Comparison of ENCODE assay signal across 8 cellular contexts in genomic region chr7:23546897-23547572, GRCh38. TPM values are rescaled to one million over a fixed set of nuclear protein-coding genes. Genes with fewer than 3 reads are reported as not detected.
A peak's percentile ranks its signal among the peaks of the same experiment; 100 is the strongest.
DNase-seq lines count a peak whose midpoint lies in the region; ATAC-seq and TF ChIP-seq lines count a peak whose summit lies in the region.

No MANE protein-coding gene starts in this region.

- ATAC-seq in mucosa of descending colon: peak; percentile 97

- H3K4me1 ChIP-seq in endocrine pancreas (ENCODE audit: control insufficient read depth, insufficient read depth, low read length) (no peaks in the 10 kb centered on the region), mucosa of descending colon (ENCODE audit: low read depth) (no peaks in the 10 kb centered on the region)

- no peak overlapping the region for H3K9ac ChIP-seq in endocrine pancreas (ENCODE audit: control insufficient read depth, insufficient read depth, low read length)

- H3K27me3 ChIP-seq in endocrine pancreas (ENCODE audit: control insufficient read depth, insufficient read depth, low read length): no peaks in the 10 kb centered on the region

- H3K9me3 ChIP-seq in endocrine pancreas (ENCODE audit: control insufficient read depth, low read length): no peaks in the 10 kb centered on the region
- H3K9me3 ChIP-seq in mucosa of descending colon: no peaks in the 10 kb centered on the region

- peak; percentile 69 for DNase-seq in CMK (ENCODE audit: low read depth)
- DNase-seq in GM20000 (ENCODE audit: low spot score): peak; percentile 80
- DNase-seq in HT-29 (ENCODE audit: low spot score): peak; percentile 98
- peak; percentile 89 for DNase-seq in NOMO-1 treated with DMSO at 0.1 percent for 48 hours (lab: John Stamatoyannopoulos, UW; ENCODE audit: unreplicated experiment)
- peak; percentile 84 for DNase-seq in activated CD8-positive, alpha-beta memory T cell treated with anti-CD3 and anti-CD28 coated beads for 24 hours
- DNase-seq in mucosa of descending colon: peak in 2 of 3 donors; percentile 73 to 86
- peak; percentile 52 to 53 for DNase-seq in stimulated activated CD8-positive, alpha-beta memory T cell treated with anti-CD3 and anti-CD28 coated beads, Interleukin-7, amount 100 ng/mL, for 1 hour (ENCODE audit: low read depth in 2 of 2)

- H3K4me3 ChIP-seq in endocrine pancreas (ENCODE audit: control insufficient read depth, insufficient read depth, low read length): peak overlapping the region; percentile 54
- no peak overlapping the region for H3K4me3 ChIP-seq in mucosa of descending colon

- intact Hi-C loops in mucosa of descending colon (cut with DNase I, micrococcal nuclease): no loop called here

- H3K36me3 ChIP-seq in endocrine pancreas (ENCODE audit: control insufficient read depth, insufficient read depth, low read length) (no peaks in the 10 kb centered on the region), mucosa of descending colon (ENCODE audit: low read depth) (no peaks in the 10 kb centered on the region)

- TF ChIP-seq CTCF in GM20000 (IDR thresholded peaks at IDR 0.05; ENCODE audit: extremely low read depth, missing control alignments): peak; percentile 92
- TF ChIP-seq CTCF in mucosa of descending colon (IDR thresholded peaks at IDR 0.05): peak; percentile 91

RNA-seq across cellular contexts. Expression of gene TRA2A, which starts 15.3 kb away (rescaled TPM):
- 31.0 and 45.1 TPM in 2 replicates for total RNA-seq in HT-29 (2014; rRNA removed; shearing (Covaris generic))
- 10 to 100 TPM; 74.6 to 79.3 (median 76.8) TPM for total RNA-seq in mucosa of descending colon

RNA-seq across cellular contexts. Expression of gene CCDC126, which starts 50.1 kb away (rescaled TPM):
- total RNA-seq in HT-29 (2014; rRNA removed; shearing (Covaris generic)): 2.4 and 8.7 TPM in 2 replicates
- total RNA-seq in mucosa of descending colon: 10 to 100 TPM in 2 of 3 donors, 1 to 10 TPM in 1; 7.3 to 16.8 (median 10.4) TPM
